Comparison of ENCODE assay signal across 11 cellular contexts in the genomic region with DNA sequence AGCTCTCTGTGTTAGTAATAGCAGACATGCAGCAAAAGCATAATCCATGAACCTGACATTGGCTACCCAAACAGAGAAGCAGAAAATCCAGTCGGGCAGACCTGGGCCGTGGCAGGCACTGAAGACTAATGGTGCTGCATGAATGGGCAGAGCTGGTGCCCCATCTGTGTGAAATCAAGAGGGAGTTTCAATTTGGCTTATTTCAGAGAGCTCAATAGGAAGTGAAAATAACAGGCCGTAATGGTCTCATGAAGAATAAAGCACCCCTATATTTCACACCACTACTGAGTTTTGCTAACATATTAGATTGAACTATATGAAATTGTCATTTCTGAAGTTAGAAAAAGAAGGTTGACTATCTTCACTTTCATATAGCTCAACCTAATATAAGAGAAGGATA.
DNase-seq lines count a peak whose midpoint lies in the region; ATAC-seq and TF ChIP-seq lines count a peak whose summit lies in the region.
"Had no signal": no experiment of that assay in that cellular context is flagged by ENCODE, and none has a peak within 500 bp of the region (broad histone marks: within the 10 kb centered on the region; RNA-seq: fewer than 3 reads in every experiment).

No MANE protein-coding gene starts in this region.

- no peaks in the 10 kb centered on the region for H3F3A ChIP-seq in GM23338 (replicated peaks; ENCODE audit: low read depth)

- H3K36me3 Mint-ChIP-seq in GM23338 (ENCODE audit: low read depth) = no peaks in the 10 kb centered on the region; the same call in 2 of the 3 replicates
- H3K36me3 Mint-ChIP-seq in activated T-helper 17 cell treated with anti-CD3 and anti-CD28 coated beads, Interleukin-2, amount 50 U/mL, for 72 hours (ENCODE audit: low read depth) = no peaks in the 10 kb centered on the region
- H3K36me3 Mint-ChIP-seq in natural killer cell treated with Interleukin-12 subunit alpha and Interleukin-12 subunit beta and Interleukin-15 and Interleukin-18, amount 100 ng/mL, for 72 hours = no peaks in the 10 kb centered on the region

- peaks cover 18% of the 10 kb centered on the region; the same call in 1 of the 2 replicates for H3K9me2 ChIP-seq in GM23338 (ENCODE audit: insufficient read depth)

- no peaks in the 10 kb centered on the region for H3K9me3 ChIP-seq in mucosa of descending colon
- H3K9me3 ChIP-seq: colonic mucosa had no signal

- no peak overlapping the region for H3K4me2 ChIP-seq in GM23338

- H3K79me2 ChIP-seq in GM23338 (replicated peaks; ENCODE audit: insufficient read depth) = no peaks in the 10 kb centered on the region

- TF ChIP-seq CTCF in GM23338 (conservative IDR thresholded peaks at IDR 0.05; ENCODE audit: low read depth in 2 of 2) (no peak), mucosa of descending colon (IDR thresholded peaks at IDR 0.05) (no peak)

- peak; percentile 98 for ATAC-seq in GM18873 (IDR thresholded peaks at IDR 0.05; ENCODE audit: low FRiP score, unreplicated experiment)
- ATAC-seq in GM23338 = no peak
- peak; percentile 94 for ATAC-seq in HG03469 (IDR thresholded peaks at IDR 0.05; ENCODE audit: unreplicated experiment)
- peak; percentile 42 for ATAC-seq in mucosa of descending colon
- ATAC-seq in activated T-helper 17 cell treated with anti-CD3 and anti-CD28 coated beads, Interleukin-2, amount 50 U/mL, for 72 hours (replicated peaks) = no peak
- no peak for ATAC-seq in natural killer cell treated with Interleukin-12 subunit alpha and Interleukin-12 subunit beta and Interleukin-15 and Interleukin-18, amount 100 ng/mL, for 72 hours
- ATAC-seq: stimulated activated naive CD8-positive, alpha-beta T cell treated with anti-CD3 and anti-CD28 coated beads, Interleukin-15, amount 100 ng/mL, for 72 hours had no signal

- no peaks in the 10 kb centered on the region for H3K9me3 Mint-ChIP-seq in GM23338
- H3K9me3 Mint-ChIP-seq in activated T-helper 17 cell treated with anti-CD3 and anti-CD28 coated beads, Interleukin-2, amount 50 U/mL, for 72 hours = no peaks in the 10 kb centered on the region
- no peaks in the 10 kb centered on the region for H3K9me3 Mint-ChIP-seq in natural killer cell treated with Interleukin-12 subunit alpha and Interleukin-12 subunit beta and Interleukin-15 and Interleukin-18, amount 100 ng/mL, for 72 hours
- H3K9me3 Mint-ChIP-seq: stimulated activated naive CD8-positive, alpha-beta T cell treated with anti-CD3 and anti-CD28 coated beads, Interleukin-15, amount 100 ng/mL, for 72 hours had no signal

- H3K4me3 ChIP-seq in GM23338 (no peak overlapping the region), mucosa of descending colon (no peak overlapping the region)
- H3K4me3 ChIP-seq: colonic mucosa had no signal

- no peaks in the 10 kb centered on the region for H3K27me3 ChIP-seq in GM23338 (ENCODE audit: insufficient read depth)
- H3K27me3 ChIP-seq: colonic mucosa had no signal

- no peaks in the 10 kb centered on the region for H4K20me1 ChIP-seq in GM23338 (replicated peaks; ENCODE audit: insufficient read depth)

- H3K4me1 ChIP-seq in GM23338 (ENCODE audit: insufficient read depth) = no peaks in the 10 kb centered on the region; the same call in 1 of the 2 replicates
- H3K4me1 ChIP-seq in mucosa of descending colon (ENCODE audit: low read depth) = no peaks in the 10 kb centered on the region
- H3K4me1 ChIP-seq: colonic mucosa had no signal

- no peak overlapping the region for H3K27ac ChIP-seq in GM23338 (ENCODE audit: low read depth)
- H3K27ac ChIP-seq: colonic mucosa had no signal

- 0 out of 2 replicates have a peak overlapping the region, but pooled peaks have one; percentile 78 for H2AFZ ChIP-seq in GM23338

- no peak for DNase-seq in GM23338 (ENCODE audit: low spot score)
- DNase-seq in mucosa of descending colon = no peak
- DNase-seq in activated CD4-positive, alpha-beta T cell treated with anti-CD3 and anti-CD28 coated beads for 1 hour = no peak
- no peak for DNase-seq in natural killer cell treated with Interleukin-12 subunit alpha and Interleukin-12 subunit beta and Interleukin-15 and Interleukin-18, amount 100 ng/mL, for 72 hours (ENCODE audit: low spot score)
- no peak for DNase-seq in NCI-H1436 (lab: John Stamatoyannopoulos, UW)
- DNase-seq: activated CD8-positive, alpha-beta memory T cell treated with anti-CD3 and anti-CD28 coated beads for 24 hours; colonic mucosa; stimulated activated naive CD8-positive, alpha-beta T cell treated with anti-CD3 and anti-CD28 coated beads, Interleukin-15, amount 100 ng/mL, for 72 hours had no signal

- H3K27me3 Mint-ChIP-seq in GM23338 (ENCODE audit: insufficient read depth, low read depth, poor library complexity) = no peaks in the 10 kb centered on the region
- H3K27me3 Mint-ChIP-seq in activated T-helper 17 cell treated with anti-CD3 and anti-CD28 coated beads, Interleukin-2, amount 50 U/mL, for 72 hours = peaks cover 15% of the 10 kb centered on the region
- peaks cover 16 to 17% of the 10 kb centered on the region in 2 donors for H3K27me3 Mint-ChIP-seq in natural killer cell treated with Interleukin-12 subunit alpha and Interleukin-12 subunit beta and Interleukin-15 and Interleukin-18, amount 100 ng/mL, for 72 hours

- peaks cover 10% of the 10 kb centered on the region; the same call in 2 of the 3 replicates for H3K4me1 Mint-ChIP-seq in GM23338
- H3K4me1 Mint-ChIP-seq in activated T-helper 17 cell treated with anti-CD3 and anti-CD28 coated beads, Interleukin-2, amount 50 U/mL, for 72 hours = no peaks in the 10 kb centered on the region
- H3K4me1 Mint-ChIP-seq in natural killer cell treated with Interleukin-12 subunit alpha and Interleukin-12 subunit beta and Interleukin-15 and Interleukin-18, amount 100 ng/mL, for 72 hours (ENCODE audit: low read depth in 2 of 2) = no peaks in the 10 kb centered on the region
- H3K4me1 Mint-ChIP-seq: stimulated activated naive CD8-positive, alpha-beta T cell treated with anti-CD3 and anti-CD28 coated beads, Interleukin-15, amount 100 ng/mL, for 72 hours had no signal

- H3K4me3 Mint-ChIP-seq in GM23338 = no peak overlapping the region
- H3K4me3 Mint-ChIP-seq in activated T-helper 17 cell treated with anti-CD3 and anti-CD28 coated beads, Interleukin-2, amount 50 U/mL, for 72 hours = no peak overlapping the region
- H3K4me3 Mint-ChIP-seq in natural killer cell treated with Interleukin-12 subunit alpha and Interleukin-12 subunit beta and Interleukin-15 and Interleukin-18, amount 100 ng/mL, for 72 hours = no peak overlapping the region
- H3K4me3 Mint-ChIP-seq: stimulated activated naive CD8-positive, alpha-beta T cell treated with anti-CD3 and anti-CD28 coated beads, Interleukin-15, amount 100 ng/mL, for 72 hours had no signal

- H3K36me3 ChIP-seq in GM23338 (ENCODE audit: insufficient read depth) (no peaks in the 10 kb centered on the region), mucosa of descending colon (ENCODE audit: low read depth) (no peaks in the 10 kb centered on the region)
- H3K36me3 ChIP-seq: colonic mucosa had no signal

- intact Hi-C loops in mucosa of descending colon (cut with DNase I, micrococcal nuclease) = no loop called here

- H3K27ac Mint-ChIP-seq in GM23338 = no peak overlapping the region
- no peak overlapping the region for H3K27ac Mint-ChIP-seq in activated T-helper 17 cell treated with anti-CD3 and anti-CD28 coated beads, Interleukin-2, amount 50 U/mL, for 72 hours
- no peak overlapping the region for H3K27ac Mint-ChIP-seq in natural killer cell treated with Interleukin-12 subunit alpha and Interleukin-12 subunit beta and Interleukin-15 and Interleukin-18, amount 100 ng/mL, for 72 hours
- H3K27ac Mint-ChIP-seq: stimulated activated naive CD8-positive, alpha-beta T cell treated with anti-CD3 and anti-CD28 coated beads, Interleukin-15, amount 100 ng/mL, for 72 hours had no signal

TF ChIP-seq in GM23338, 12 proteins besides CTCF, POLR2A, EP300 and RAD21 (continues in another document):
- TF ChIP-seq NANOG (IDR thresholded peaks at IDR 0.05; ENCODE audit: borderline replicate concordance) (no peak), STAT1 (IDR thresholded peaks at IDR 0.05; ENCODE audit: unreplicated experiment) (no peak), JUNB (IDR thresholded peaks at IDR 0.05; ENCODE audit: unreplicated experiment) (no peak), ZNF114 (CRISPR knock-in tag; IDR thresholded peaks at IDR 0.05) (no peak), CREB1 (CRISPR knock-in tag; IDR thresholded peaks at IDR 0.05; ENCODE audit: low read depth) (no peak), EZH2phosphoT487 (IDR thresholded peaks at IDR 0.05; ENCODE audit: unreplicated experiment) (no peak), EZH2 (IDR thresholded peaks at IDR 0.05; ENCODE audit: low read depth, unreplicated experiment) (no peak), ZNF331 (CRISPR knock-in tag; IDR thresholded peaks at IDR 0.05; ENCODE audit: low read depth) (no peak)
- TF ChIP-seq, protein P1, sequence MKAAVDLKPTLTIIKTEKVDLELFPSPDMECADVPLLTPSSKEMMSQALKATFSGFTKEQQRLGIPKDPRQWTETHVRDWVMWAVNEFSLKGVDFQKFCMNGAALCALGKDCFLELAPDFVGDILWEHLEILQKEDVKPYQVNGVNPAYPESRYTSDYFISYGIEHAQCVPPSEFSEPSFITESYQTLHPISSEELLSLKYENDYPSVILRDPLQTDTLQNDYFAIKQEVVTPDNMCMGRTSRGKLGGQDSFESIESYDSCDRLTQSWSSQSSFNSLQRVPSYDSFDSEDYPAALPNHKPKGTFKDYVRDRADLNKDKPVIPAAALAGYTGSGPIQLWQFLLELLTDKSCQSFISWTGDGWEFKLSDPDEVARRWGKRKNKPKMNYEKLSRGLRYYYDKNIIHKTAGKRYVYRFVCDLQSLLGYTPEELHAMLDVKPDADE (IDR thresholded peaks at IDR 0.05) = no peak

Comparison
In these comparisons a context has a peak if more than half of its experiments do, and no peak if none do; other contexts are left out.
1. ATAC-seq: peak in GM18873 (single experiment), HG03469 (single experiment) and mucosa of descending colon (single experiment); none in GM23338 (single experiment), activated T-helper 17 cell treated with anti-CD3 and anti-CD28 coated beads, Interleukin-2, amount 50 U/mL, for 72 hours (single experiment) and natural killer cell treated with Interleukin-12 subunit alpha and Interleukin-12 subunit beta and Interleukin-15 and Interleukin-18, amount 100 ng/mL, for 72 hours (0 of 2).